In the genomic region with DNA sequence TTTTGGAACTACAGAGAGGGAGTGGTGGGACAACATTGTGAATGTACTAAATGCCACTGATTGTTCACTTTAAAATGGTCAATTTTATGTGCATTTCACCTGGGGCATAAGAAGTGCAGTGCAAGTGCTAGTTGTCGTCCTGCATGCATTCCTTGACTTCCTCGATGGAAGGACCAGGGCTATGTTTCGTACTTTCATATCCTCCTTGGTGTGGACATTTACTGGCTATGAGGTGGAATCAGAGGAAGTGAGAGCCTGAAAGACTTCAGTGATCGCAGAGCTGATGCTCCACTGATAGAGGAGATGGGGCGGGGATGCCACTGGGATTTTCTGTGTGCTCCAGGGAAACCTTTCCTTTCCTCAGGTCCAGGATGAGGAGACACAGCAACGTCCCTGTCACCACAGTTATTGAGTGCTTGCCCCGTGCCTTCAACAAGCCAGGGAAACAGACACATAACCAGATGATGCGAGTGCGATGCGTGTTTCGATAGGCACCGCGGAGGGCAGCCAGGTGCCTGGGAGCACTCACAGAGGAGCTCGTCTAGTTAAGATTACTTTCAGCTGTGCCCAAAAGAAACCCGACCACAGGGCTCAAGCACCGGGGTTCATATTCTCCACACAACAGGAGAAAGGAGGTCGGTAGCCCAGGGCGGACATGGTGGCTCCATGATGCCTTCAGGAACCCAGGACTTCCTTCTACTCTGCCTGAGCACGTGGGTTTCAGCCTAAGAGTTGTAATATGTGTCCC, we compare ENCODE assay signal across 20 cellular contexts. TPM values are rescaled to one million over a fixed set of nuclear protein-coding genes. Genes with fewer than 3 reads are reported as not detected.
DNase-seq lines count a peak whose midpoint lies in the region; ATAC-seq, FAIRE-seq and TF ChIP-seq lines count a peak whose summit lies in the region.
"Had no signal": no experiment of that assay in that cellular context is flagged by ENCODE, and none has a peak within 500 bp of the region (broad histone marks: within the 10 kb centered on the region; RNA-seq: fewer than 3 reads in every experiment).

No MANE protein-coding gene starts in this region.

- H3K27me3 ChIP-seq in lower lobe of right lung (ENCODE audit: low read depth): no peaks in the 10 kb centered on the region

- no peaks in the 10 kb centered on the region for H3K9me3 ChIP-seq in lower lobe of right lung

- H3K4me1 ChIP-seq in lower lobe of right lung: peaks cover 5% of the 10 kb centered on the region

- ATAC-seq in GM18861 (IDR thresholded peaks at IDR 0.05; ENCODE audit: unreplicated experiment) (no peak), lower lobe of right lung (no peak)
- ATAC-seq: GM23338 had no signal

- H3K36me3 ChIP-seq in lower lobe of right lung: no peaks in the 10 kb centered on the region

- no peak overlapping the region for H3K27ac ChIP-seq in lower lobe of right lung

- FAIRE-seq in HTR-8/SVneo (lab: Jason Lieb, UNC): peak; percentile 33
- no peak for FAIRE-seq in urothelium cell line (lab: Jason Lieb, UNC)
- FAIRE-seq: G401.6, GM12892, GM19239 had no signal

- intact Hi-C loops in posterior vena cava (cut with DNase I) (no loop called here), lower lobe of right lung (cut with DNase I) (no loop called here)

- TF ChIP-seq CTCF in lower lobe of right lung (IDR thresholded peaks at IDR 0.05): no peak

- H3K4me3 ChIP-seq in lower lobe of right lung: no peak overlapping the region
- H3K4me3 ChIP-seq: GM23338 had no signal

- peak; percentile 6 for DNase-seq in AG20443 (ENCODE audit: low spot score)
- no peak for DNase-seq in HTR-8/SVneo (ENCODE audit: insufficient read length, low spot score)
- peak; percentile 40 for DNase-seq in ecto neural progenitor cell (ENCODE audit: low spot score)
- DNase-seq in posterior vena cava (ENCODE audit: low spot score): peak; percentile 55
- no peak for DNase-seq in HUDEP-2 (lab: John Stamatoyannopoulos, UW; ENCODE audit: unreplicated experiment in 76 of 76)
- DNase-seq in urothelium cell line (ENCODE audit: low spot score): no peak
- DNase-seq in lower lobe of right lung: no peak
- DNase-seq: AML-193; CD4-positive, alpha-beta memory T cell; DMS79; HFFc6; NCI-H1436; NCI-H2081; NCI-H510A treated with DMSO at 0.1 percent for 48 hours; SIG-M5 had no signal

RNA-seq across cellular contexts. Expression of gene DDX11, which starts 53.9 kb away (rescaled TPM):
- 10 to 100 TPM in 1 of 2 donors, 1 to 10 TPM in 1; 9.3 to 16.4 TPM for total RNA-seq in posterior vena cava
- 8.9 TPM for total RNA-seq in lower lobe of right lung

Comparison
In these comparisons a context has a peak if more than half of its experiments do, and no peak if none do; other contexts are left out.
1. DNase-seq: peak in AG20443 (single experiment), ecto neural progenitor cell (single experiment) and posterior vena cava (single experiment); none in HTR-8/SVneo (single experiment), HUDEP-2 (0 of 76), urothelium cell line (single experiment) and lower lobe of right lung (single experiment).